ENCODE assay signal across 1 cellular context in the genomic region with DNA sequence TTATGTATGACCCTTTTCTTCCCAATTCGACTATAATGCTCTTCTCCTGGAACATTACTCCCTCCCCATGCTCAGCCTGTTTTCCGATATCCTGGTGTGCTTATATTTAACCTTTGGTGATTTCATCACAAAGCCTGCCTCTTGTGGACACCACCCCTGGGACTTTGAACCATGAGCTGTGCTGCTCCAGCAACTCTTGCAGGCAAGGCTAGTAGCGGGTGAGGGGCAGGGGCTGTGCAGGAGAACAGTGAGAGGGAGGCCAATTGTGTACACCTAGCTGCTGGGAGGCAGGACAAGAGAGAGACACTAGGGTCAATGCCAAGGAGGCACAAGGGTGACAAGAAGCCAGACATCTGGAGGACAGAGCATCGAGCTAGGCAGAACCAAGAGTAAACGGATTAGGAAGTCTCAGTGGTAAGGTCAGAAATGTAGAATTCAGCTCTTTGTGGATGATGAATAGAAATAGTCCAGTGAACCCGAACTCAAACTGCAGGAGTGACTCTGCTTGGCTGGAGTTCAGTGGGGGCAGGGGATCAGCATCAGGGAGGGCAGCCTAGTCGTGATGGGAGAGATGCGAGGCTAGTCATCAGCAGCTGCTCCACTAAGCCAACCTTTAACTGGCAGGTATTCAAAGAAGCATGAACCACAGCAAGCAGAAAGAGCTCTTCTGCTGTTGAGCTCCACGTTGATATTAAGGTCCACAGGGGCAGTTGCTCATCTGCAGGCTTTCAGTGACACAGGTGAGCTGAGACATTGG.
TF ChIP-seq lines count a peak whose summit lies in the region.

No MANE protein-coding gene starts in this region.

TF ChIP-seq in HepG2, 621 proteins besides CTCF, POLR2A, EP300 and RAD21 (continued from another document and continues in another):
- TF ChIP-seq TAF1 (CRISPR knock-in tag; IDR thresholded peaks at IDR 0.05) = 0 out of 2 replicates have a peak, but pooled peaks have one; percentile 24
- 0 out of 4 replicates have a peak, but pooled peaks of 1 of the 2 experiments have one; percentile 18 for TF ChIP-seq NR2F1 (CRISPR knock-in tag; IDR thresholded peaks at IDR 0.05)
- TF ChIP-seq ZNF382 (CRISPR knock-in tag; IDR thresholded peaks at IDR 0.05; ENCODE audit: borderline replicate concordance) = no peak
- TF ChIP-seq, protein P1, sequence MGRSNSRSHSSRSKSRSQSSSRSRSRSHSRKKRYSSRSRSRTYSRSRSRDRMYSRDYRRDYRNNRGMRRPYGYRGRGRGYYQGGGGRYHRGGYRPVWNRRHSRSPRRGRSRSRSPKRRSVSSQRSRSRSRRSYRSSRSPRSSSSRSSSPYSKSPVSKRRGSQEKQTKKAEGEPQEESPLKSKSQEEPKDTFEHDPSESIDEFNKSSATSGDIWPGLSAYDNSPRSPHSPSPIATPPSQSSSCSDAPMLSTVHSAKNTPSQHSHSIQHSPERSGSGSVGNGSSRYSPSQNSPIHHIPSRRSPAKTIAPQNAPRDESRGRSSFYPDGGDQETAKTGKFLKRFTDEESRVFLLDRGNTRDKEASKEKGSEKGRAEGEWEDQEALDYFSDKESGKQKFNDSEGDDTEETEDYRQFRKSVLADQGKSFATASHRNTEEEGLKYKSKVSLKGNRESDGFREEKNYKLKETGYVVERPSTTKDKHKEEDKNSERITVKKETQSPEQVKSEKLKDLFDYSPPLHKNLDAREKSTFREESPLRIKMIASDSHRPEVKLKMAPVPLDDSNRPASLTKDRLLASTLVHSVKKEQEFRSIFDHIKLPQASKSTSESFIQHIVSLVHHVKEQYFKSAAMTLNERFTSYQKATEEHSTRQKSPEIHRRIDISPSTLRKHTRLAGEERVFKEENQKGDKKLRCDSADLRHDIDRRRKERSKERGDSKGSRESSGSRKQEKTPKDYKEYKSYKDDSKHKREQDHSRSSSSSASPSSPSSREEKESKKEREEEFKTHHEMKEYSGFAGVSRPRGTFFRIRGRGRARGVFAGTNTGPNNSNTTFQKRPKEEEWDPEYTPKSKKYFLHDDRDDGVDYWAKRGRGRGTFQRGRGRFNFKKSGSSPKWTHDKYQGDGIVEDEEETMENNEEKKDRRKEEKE (IDR thresholded peaks at IDR 0.05) = no peak
- no peak for TF ChIP-seq ZNF768 (CRISPR knock-in tag; IDR thresholded peaks at IDR 0.05)
- no peak for TF ChIP-seq EZH2 (conservative IDR thresholded peaks at IDR 0.05; ENCODE audit: low read depth, low read length)
- peak; percentile 52 for TF ChIP-seq ZFX (CRISPR knock-in tag; IDR thresholded peaks at IDR 0.05; ENCODE audit: low read depth)
- TF ChIP-seq MTA1 (CRISPR knock-in tag; IDR thresholded peaks at IDR 0.05; ENCODE audit: borderline replicate concordance) = peak; percentile 84; the same call in 1 of the 2 replicates
- no peak for TF ChIP-seq SMAD3 (CRISPR knock-in tag; IDR thresholded peaks at IDR 0.05)
- TF ChIP-seq ASH2L (IDR thresholded peaks at IDR 0.05; ENCODE audit: insufficient read length, low read depth, low read length) = peak; percentile 89
- TF ChIP-seq, protein P2, sequence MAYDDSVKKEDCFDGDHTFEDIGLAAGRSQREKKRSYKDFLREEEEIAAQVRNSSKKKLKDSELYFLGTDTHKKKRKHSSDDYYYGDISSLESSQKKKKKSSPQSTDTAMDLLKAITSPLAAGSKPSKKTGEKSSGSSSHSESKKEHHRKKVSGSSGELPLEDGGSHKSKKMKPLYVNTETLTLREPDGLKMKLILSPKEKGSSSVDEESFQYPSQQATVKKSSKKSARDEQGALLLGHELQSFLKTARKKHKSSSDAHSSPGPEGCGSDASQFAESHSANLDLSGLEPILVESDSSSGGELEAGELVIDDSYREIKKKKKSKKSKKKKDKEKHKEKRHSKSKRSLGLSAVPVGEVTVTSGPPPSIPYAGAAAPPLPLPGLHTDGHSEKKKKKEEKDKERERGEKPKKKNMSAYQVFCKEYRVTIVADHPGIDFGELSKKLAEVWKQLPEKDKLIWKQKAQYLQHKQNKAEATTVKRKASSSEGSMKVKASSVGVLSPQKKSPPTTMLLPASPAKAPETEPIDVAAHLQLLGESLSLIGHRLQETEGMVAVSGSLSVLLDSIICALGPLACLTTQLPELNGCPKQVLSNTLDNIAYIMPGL (CRISPR knock-in tag; IDR thresholded peaks at IDR 0.05; ENCODE audit: borderline replicate concordance in 1 of 2, low read depth in 1 of 2) = peak; percentile 64 to 66; a peak in 1 of 4 replicates
- no peak for TF ChIP-seq PHF5A (CRISPR knock-in tag; IDR thresholded peaks at IDR 0.05; ENCODE audit: low read depth, unreplicated experiment)
- peak; percentile 49 for TF ChIP-seq MED8 (CRISPR knock-in tag; IDR thresholded peaks at IDR 0.05; ENCODE audit: insufficient replicate concordance)
- no peak; the same call in 1 of the 2 replicates for TF ChIP-seq ZNF607 (CRISPR knock-in tag; IDR thresholded peaks at IDR 0.05; ENCODE audit: borderline replicate concordance)
- TF ChIP-seq, protein P3, sequence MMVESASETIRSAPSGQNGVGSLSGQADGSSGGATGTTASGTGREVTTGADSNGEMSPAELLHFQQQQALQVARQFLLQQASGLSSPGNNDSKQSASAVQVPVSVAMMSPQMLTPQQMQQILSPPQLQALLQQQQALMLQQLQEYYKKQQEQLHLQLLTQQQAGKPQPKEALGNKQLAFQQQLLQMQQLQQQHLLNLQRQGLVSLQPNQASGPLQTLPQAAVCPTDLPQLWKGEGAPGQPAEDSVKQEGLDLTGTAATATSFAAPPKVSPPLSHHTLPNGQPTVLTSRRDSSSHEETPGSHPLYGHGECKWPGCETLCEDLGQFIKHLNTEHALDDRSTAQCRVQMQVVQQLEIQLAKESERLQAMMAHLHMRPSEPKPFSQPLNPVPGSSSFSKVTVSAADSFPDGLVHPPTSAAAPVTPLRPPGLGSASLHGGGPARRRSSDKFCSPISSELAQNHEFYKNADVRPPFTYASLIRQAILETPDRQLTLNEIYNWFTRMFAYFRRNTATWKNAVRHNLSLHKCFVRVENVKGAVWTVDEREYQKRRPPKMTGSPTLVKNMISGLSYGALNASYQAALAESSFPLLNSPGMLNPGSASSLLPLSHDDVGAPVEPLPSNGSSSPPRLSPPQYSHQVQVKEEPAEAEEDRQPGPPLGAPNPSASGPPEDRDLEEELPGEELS (CRISPR knock-in tag; IDR thresholded peaks at IDR 0.05) = peak; percentile 72; the same call in 1 of the 2 replicates
- 0 out of 2 replicates have a peak, but pooled peaks have one; percentile 46 for TF ChIP-seq GZF1 (CRISPR knock-in tag; IDR thresholded peaks at IDR 0.05)
- TF ChIP-seq TARDBP (CRISPR knock-in tag; IDR thresholded peaks at IDR 0.05) = peak; percentile 88
- TF ChIP-seq, protein P4, sequence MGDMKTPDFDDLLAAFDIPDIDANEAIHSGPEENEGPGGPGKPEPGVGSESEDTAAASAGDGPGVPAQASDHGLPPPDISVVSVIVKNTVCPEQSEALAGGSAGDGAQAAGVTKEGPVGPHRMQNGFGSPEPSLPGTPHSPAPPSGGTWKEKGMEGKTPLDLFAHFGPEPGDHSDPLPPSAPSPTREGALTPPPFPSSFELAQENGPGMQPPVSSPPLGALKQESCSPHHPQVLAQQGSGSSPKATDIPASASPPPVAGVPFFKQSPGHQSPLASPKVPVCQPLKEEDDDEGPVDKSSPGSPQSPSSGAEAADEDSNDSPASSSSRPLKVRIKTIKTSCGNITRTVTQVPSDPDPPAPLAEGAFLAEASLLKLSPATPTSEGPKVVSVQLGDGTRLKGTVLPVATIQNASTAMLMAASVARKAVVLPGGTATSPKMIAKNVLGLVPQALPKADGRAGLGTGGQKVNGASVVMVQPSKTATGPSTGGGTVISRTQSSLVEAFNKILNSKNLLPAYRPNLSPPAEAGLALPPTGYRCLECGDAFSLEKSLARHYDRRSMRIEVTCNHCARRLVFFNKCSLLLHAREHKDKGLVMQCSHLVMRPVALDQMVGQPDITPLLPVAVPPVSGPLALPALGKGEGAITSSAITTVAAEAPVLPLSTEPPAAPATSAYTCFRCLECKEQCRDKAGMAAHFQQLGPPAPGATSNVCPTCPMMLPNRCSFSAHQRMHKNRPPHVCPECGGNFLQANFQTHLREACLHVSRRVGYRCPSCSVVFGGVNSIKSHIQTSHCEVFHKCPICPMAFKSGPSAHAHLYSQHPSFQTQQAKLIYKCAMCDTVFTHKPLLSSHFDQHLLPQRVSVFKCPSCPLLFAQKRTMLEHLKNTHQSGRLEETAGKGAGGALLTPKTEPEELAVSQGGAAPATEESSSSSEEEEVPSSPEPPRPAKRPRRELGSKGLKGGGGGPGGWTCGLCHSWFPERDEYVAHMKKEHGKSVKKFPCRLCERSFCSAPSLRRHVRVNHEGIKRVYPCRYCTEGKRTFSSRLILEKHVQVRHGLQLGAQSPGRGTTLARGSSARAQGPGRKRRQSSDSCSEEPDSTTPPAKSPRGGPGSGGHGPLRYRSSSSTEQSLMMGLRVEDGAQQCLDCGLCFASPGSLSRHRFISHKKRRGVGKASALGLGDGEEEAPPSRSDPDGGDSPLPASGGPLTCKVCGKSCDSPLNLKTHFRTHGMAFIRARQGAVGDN (CRISPR knock-in tag; IDR thresholded peaks at IDR 0.05) = peak; percentile 43
- TF ChIP-seq SRF (IDR thresholded peaks at IDR 0.05; ENCODE audit: low read depth, low read length) = no peak
- no peak for TF ChIP-seq SMYD3 (CRISPR knock-in tag; IDR thresholded peaks at IDR 0.05)
- peak; percentile 53; the same call in 1 of the 2 replicates for TF ChIP-seq THAP11 (CRISPR knock-in tag; IDR thresholded peaks at IDR 0.05)
- TF ChIP-seq MEF2D (CRISPR knock-in tag; IDR thresholded peaks at IDR 0.05) = peak; percentile 80; the same call in 1 of the 2 replicates
- peak; percentile 74; the same call in 1 of the 2 replicates for TF ChIP-seq NCOA2 (CRISPR knock-in tag; IDR thresholded peaks at IDR 0.05)
- TF ChIP-seq RXRB (CRISPR knock-in tag; IDR thresholded peaks at IDR 0.05; ENCODE audit: borderline replicate concordance) = peak; percentile 75
- TF ChIP-seq, protein P5, sequence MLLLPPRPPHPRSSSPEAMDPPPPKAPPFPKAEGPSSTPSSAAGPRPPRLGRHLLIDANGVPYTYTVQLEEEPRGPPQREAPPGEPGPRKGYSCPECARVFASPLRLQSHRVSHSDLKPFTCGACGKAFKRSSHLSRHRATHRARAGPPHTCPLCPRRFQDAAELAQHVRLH (CRISPR knock-in tag; IDR thresholded peaks at IDR 0.05; ENCODE audit: borderline replicate concordance, low read depth) = peak; percentile 64; the same call in 1 of the 2 replicates
- TF ChIP-seq ZNF251 (CRISPR knock-in tag; IDR thresholded peaks at IDR 0.05) = no peak
- TF ChIP-seq SALL1 (CRISPR knock-in tag; IDR thresholded peaks at IDR 0.05) = peak; percentile 91
- TF ChIP-seq, protein P6, sequence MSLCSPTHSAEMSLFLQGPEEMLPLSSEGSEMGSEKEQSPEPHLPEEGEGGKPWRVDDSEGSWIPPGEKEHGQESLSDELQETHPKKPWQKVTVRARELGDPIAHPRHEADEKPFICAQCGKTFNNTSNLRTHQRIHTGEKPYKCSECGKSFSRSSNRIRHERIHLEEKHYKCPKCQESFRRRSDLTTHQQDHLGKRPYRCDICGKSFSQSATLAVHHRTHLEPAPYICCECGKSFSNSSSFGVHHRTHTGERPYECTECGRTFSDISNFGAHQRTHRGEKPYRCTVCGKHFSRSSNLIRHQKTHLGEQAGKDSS (CRISPR knock-in tag; IDR thresholded peaks at IDR 0.05; ENCODE audit: borderline replicate concordance, low read depth) = peak; percentile 44; the same call in 1 of the 2 replicates
- peak; percentile 70 for TF ChIP-seq FOSL2 (CRISPR knock-in tag; IDR thresholded peaks at IDR 0.05)
- peak; percentile 81 for TF ChIP-seq ZNF331 (CRISPR knock-in tag; IDR thresholded peaks at IDR 0.05)
- TF ChIP-seq, protein P7, sequence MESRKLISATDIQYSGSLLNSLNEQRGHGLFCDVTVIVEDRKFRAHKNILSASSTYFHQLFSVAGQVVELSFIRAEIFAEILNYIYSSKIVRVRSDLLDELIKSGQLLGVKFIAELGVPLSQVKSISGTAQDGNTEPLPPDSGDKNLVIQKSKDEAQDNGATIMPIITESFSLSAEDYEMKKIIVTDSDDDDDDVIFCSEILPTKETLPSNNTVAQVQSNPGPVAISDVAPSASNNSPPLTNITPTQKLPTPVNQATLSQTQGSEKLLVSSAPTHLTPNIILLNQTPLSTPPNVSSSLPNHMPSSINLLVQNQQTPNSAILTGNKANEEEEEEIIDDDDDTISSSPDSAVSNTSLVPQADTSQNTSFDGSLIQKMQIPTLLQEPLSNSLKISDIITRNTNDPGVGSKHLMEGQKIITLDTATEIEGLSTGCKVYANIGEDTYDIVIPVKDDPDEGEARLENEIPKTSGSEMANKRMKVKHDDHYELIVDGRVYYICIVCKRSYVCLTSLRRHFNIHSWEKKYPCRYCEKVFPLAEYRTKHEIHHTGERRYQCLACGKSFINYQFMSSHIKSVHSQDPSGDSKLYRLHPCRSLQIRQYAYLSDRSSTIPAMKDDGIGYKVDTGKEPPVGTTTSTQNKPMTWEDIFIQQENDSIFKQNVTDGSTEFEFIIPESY (CRISPR knock-in tag; IDR thresholded peaks at IDR 0.05) = 0 out of 2 replicates have a peak, but pooled peaks have one; percentile 19
- TF ChIP-seq ZMYM2 (CRISPR knock-in tag; IDR thresholded peaks at IDR 0.05) = peak; percentile 47; the same call in 1 of the 2 replicates
- TF ChIP-seq HDAC1 (CRISPR knock-in tag; IDR thresholded peaks at IDR 0.05) = peak; percentile 74; the same call in 1 of the 2 replicates
- TF ChIP-seq PAWR (CRISPR knock-in tag; IDR thresholded peaks at IDR 0.05; ENCODE audit: borderline replicate concordance) = no peak
- TF ChIP-seq, protein P8, sequence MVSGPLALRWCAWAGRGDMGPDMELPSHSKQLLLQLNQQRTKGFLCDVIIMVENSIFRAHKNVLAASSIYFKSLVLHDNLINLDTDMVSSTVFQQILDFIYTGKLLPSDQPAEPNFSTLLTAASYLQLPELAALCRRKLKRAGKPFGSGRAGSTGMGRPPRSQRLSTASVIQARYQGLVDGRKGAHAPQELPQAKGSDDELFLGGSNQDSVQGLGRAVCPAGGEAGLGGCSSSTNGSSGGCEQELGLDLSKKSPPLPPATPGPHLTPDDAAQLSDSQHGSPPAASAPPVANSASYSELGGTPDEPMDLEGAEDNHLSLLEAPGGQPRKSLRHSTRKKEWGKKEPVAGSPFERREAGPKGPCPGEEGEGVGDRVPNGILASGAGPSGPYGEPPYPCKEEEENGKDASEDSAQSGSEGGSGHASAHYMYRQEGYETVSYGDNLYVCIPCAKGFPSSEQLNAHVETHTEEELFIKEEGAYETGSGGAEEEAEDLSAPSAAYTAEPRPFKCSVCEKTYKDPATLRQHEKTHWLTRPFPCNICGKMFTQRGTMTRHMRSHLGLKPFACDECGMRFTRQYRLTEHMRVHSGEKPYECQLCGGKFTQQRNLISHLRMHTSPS (CRISPR knock-in tag; IDR thresholded peaks at IDR 0.05; ENCODE audit: low read depth) = no peak
- TF ChIP-seq ZNF3 (CRISPR knock-in tag; IDR thresholded peaks at IDR 0.05) = no peak
